In the genomic region with DNA sequence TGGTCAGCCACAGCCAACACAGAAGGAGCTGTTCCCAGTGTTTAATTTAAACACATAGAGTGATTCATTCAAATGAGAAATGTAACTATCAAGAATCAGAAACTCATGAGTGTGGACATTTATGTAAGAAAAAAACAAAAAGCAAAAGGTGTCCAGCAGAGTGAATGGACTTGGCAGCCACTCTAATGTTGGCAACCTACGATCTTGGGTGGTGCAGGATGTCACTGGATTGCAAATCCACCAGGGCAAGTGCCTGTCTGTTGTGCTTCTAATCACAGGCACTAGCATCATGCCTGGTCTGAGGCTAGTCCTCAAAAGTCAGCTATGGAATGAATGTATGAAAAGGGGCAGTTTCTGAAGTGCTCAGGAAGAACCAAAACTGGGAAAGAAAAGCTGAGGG, we compare ENCODE assay signal across 2 cellular contexts.
TF ChIP-seq lines count a peak whose summit lies in the region.

No MANE protein-coding gene starts in this region.

TF ChIP-seq in H1, 55 proteins besides CTCF, POLR2A, EP300 and RAD21:
- TF ChIP-seq, protein P1, sequence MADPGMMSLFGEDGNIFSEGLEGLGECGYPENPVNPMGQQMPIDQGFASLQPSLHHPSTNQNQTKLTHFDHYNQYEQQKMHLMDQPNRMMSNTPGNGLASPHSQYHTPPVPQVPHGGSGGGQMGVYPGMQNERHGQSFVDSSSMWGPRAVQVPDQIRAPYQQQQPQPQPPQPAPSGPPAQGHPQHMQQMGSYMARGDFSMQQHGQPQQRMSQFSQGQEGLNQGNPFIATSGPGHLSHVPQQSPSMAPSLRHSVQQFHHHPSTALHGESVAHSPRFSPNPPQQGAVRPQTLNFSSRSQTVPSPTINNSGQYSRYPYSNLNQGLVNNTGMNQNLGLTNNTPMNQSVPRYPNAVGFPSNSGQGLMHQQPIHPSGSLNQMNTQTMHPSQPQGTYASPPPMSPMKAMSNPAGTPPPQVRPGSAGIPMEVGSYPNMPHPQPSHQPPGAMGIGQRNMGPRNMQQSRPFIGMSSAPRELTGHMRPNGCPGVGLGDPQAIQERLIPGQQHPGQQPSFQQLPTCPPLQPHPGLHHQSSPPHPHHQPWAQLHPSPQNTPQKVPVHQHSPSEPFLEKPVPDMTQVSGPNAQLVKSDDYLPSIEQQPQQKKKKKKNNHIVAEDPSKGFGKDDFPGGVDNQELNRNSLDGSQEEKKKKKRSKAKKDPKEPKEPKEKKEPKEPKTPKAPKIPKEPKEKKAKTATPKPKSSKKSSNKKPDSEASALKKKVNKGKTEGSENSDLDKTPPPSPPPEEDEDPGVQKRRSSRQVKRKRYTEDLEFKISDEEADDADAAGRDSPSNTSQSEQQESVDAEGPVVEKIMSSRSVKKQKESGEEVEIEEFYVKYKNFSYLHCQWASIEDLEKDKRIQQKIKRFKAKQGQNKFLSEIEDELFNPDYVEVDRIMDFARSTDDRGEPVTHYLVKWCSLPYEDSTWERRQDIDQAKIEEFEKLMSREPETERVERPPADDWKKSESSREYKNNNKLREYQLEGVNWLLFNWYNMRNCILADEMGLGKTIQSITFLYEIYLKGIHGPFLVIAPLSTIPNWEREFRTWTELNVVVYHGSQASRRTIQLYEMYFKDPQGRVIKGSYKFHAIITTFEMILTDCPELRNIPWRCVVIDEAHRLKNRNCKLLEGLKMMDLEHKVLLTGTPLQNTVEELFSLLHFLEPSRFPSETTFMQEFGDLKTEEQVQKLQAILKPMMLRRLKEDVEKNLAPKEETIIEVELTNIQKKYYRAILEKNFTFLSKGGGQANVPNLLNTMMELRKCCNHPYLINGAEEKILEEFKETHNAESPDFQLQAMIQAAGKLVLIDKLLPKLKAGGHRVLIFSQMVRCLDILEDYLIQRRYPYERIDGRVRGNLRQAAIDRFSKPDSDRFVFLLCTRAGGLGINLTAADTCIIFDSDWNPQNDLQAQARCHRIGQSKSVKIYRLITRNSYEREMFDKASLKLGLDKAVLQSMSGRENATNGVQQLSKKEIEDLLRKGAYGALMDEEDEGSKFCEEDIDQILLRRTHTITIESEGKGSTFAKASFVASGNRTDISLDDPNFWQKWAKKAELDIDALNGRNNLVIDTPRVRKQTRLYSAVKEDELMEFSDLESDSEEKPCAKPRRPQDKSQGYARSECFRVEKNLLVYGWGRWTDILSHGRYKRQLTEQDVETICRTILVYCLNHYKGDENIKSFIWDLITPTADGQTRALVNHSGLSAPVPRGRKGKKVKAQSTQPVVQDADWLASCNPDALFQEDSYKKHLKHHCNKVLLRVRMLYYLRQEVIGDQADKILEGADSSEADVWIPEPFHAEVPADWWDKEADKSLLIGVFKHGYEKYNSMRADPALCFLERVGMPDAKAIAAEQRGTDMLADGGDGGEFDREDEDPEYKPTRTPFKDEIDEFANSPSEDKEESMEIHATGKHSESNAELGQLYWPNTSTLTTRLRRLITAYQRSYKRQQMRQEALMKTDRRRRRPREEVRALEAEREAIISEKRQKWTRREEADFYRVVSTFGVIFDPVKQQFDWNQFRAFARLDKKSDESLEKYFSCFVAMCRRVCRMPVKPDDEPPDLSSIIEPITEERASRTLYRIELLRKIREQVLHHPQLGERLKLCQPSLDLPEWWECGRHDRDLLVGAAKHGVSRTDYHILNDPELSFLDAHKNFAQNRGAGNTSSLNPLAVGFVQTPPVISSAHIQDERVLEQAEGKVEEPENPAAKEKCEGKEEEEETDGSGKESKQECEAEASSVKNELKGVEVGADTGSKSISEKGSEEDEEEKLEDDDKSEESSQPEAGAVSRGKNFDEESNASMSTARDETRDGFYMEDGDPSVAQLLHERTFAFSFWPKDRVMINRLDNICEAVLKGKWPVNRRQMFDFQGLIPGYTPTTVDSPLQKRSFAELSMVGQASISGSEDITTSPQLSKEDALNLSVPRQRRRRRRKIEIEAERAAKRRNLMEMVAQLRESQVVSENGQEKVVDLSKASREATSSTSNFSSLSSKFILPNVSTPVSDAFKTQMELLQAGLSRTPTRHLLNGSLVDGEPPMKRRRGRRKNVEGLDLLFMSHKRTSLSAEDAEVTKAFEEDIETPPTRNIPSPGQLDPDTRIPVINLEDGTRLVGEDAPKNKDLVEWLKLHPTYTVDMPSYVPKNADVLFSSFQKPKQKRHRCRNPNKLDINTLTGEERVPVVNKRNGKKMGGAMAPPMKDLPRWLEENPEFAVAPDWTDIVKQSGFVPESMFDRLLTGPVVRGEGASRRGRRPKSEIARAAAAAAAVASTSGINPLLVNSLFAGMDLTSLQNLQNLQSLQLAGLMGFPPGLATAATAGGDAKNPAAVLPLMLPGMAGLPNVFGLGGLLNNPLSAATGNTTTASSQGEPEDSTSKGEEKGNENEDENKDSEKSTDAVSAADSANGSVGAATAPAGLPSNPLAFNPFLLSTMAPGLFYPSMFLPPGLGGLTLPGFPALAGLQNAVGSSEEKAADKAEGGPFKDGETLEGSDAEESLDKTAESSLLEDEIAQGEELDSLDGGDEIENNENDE (IDR thresholded peaks at IDR 0.05; ENCODE audit: insufficient replicate concordance, low read length) = no peak
- TF ChIP-seq CREB1 (IDR thresholded peaks at IDR 0.05) = no peak
- TF ChIP-seq TCF12 (IDR thresholded peaks at IDR 0.05; ENCODE audit: low read depth, low read length) = no peak
- TF ChIP-seq CTBP2 (IDR thresholded peaks at IDR 0.05; ENCODE audit: borderline replicate concordance, insufficient read depth, insufficient read length, low read length) = no peak
- TF ChIP-seq TEAD4 (IDR thresholded peaks at IDR 0.05; ENCODE audit: low read depth, low read length) = no peak

TF ChIP-seq in SK-N-SH treated with all-trans-retinoic acid at 6 μM for 48 hours, 23 proteins besides CTCF, POLR2A, EP300 and RAD21 (continued from another document):
- TF ChIP-seq, protein P2, sequence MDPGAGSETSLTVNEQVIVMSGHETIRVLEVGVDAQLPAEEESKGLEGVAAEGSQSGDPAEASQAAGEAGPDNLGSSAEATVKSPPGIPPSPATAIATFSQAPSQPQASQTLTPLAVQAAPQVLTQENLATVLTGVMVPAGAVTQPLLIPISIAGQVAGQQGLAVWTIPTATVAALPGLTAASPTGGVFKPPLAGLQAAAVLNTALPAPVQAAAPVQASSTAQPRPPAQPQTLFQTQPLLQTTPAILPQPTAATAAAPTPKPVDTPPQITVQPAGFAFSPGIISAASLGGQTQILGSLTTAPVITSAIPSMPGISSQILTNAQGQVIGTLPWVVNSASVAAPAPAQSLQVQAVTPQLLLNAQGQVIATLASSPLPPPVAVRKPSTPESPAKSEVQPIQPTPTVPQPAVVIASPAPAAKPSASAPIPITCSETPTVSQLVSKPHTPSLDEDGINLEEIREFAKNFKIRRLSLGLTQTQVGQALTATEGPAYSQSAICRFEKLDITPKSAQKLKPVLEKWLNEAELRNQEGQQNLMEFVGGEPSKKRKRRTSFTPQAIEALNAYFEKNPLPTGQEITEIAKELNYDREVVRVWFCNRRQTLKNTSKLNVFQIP (CRISPR knock-in tag; IDR thresholded peaks at IDR 0.05; ENCODE audit: borderline replicate concordance, low read depth) = no peak
